ENCODE assay signal across 8 cellular contexts in the genomic region with DNA sequence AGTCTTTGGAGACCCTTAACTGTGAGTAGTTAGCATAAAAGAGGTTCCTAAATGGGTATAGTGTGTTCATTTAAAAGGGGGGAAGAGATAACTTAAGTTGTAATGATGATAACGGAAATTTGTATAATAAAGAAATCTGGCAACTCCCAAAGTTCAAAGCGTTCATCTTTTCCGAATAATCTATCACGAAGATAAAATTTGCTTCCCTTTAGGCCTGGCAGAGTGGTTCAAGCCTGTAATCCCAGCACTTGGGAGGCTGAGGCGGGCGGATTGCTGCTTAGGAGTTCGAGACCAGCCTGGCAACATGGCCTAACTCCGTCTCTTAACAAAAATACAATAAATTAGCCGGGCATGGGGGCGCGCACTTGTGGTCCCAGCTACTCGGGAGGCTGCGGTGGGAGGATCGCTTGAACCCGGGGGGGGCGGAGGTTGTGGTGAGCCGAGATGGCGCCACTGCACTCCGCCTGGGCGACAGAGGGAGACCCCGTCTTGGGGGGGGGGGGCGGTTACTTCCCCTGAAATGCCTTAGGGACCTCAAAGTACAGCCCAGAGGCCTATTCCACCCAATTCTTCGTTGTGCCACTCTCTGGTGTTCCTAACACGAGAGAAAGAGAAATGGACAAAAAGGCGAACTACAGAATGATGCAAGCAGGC. TPM values are rescaled to one million over a fixed set of nuclear protein-coding genes. Genes with fewer than 3 reads are reported as not detected.
A peak's percentile ranks its signal among the peaks of the same experiment; 100 is the strongest.
DNase-seq lines count a peak whose midpoint lies in the region; ATAC-seq and TF ChIP-seq lines count a peak whose summit lies in the region.

No MANE protein-coding gene starts in this region.

- peak overlapping the region; percentile 83 for H3K4me2 ChIP-seq in SU-DHL-6 (ENCODE audit: low read depth, low read length, poor library complexity, severe bottlenecking)

- H3K4me3 ChIP-seq in GM06990 (replicated peaks; ENCODE audit: low read depth, low read length) (peak overlapping the region; percentile 77), SU-DHL-6 (ENCODE audit: insufficient read depth, low read length, poor library complexity, severe bottlenecking) (peak overlapping the region; percentile 79), astrocyte of the cerebellum (ENCODE audit: low read depth, low read length) (peak overlapping the region; percentile 84), kidney epithelial cell (ENCODE audit: low read depth, low read length) (peak overlapping the region; percentile 72)

- H4K20me1 ChIP-seq in SU-DHL-6 (ENCODE audit: low read depth, low read length), result no peaks in the 10 kb centered on the region

- H3K27ac ChIP-seq in SU-DHL-6 (ENCODE audit: low read depth, low read length), result peak overlapping the region; percentile 63

- peaks cover 48% of the 10 kb centered on the region for H3K79me2 ChIP-seq in SU-DHL-6 (ENCODE audit: insufficient read depth, low read length)

- H3K36me3 ChIP-seq in GM06990 (ENCODE audit: control insufficient read depth, insufficient read depth, low read length), result peaks cover 1% of the 10 kb centered on the region; the same call in 1 of the 2 replicates
- peaks cover 19% of the 10 kb centered on the region for H3K36me3 ChIP-seq in SU-DHL-6 (ENCODE audit: low read length)
- no peaks in the 10 kb centered on the region for H3K36me3 ChIP-seq in kidney epithelial cell (ENCODE audit: control insufficient read depth, insufficient read depth, low read length)

- H3K27me3 ChIP-seq in GM06990 (replicated peaks; ENCODE audit: control insufficient read depth, insufficient read depth, low read length), result no peaks in the 10 kb centered on the region
- no peaks in the 10 kb centered on the region for H3K27me3 ChIP-seq in SU-DHL-6 (ENCODE audit: low read length)
- no peaks in the 10 kb centered on the region for H3K27me3 ChIP-seq in kidney epithelial cell (ENCODE audit: control insufficient read depth, insufficient read depth, low read length)

- H3K9me3 ChIP-seq in SU-DHL-6 (ENCODE audit: insufficient read depth, low read length), result no peaks in the 10 kb centered on the region

- peak overlapping the region; percentile 74 for H3K9ac ChIP-seq in SU-DHL-6 (ENCODE audit: low read length)

- DNase-seq in GM06990 (ENCODE audit: extremely low read depth, insufficient read length) (no peak), astrocyte of the cerebellum (ENCODE audit: low read depth) (no peak), kidney epithelial cell (ENCODE audit: low read depth) (no peak), NCI-H1092 treated with DMSO at 0.1 percent for 48 hours (lab: John Stamatoyannopoulos, UW) (no peak), NCI-H1930 (lab: John Stamatoyannopoulos, UW) (no peak)
- peak; percentile 35 for DNase-seq in stimulated activated CD4-positive, alpha-beta T cell treated with anti-CD3 and anti-CD28 coated beads, Interleukin-4, amount 100 ng/mL, for 1 hour

- H2AFZ ChIP-seq in SU-DHL-6 (ENCODE audit: low read depth, low read length, severe bottlenecking), result peak overlapping the region; percentile 98

- no peaks in the 10 kb centered on the region for H3K9me2 ChIP-seq in SU-DHL-6 (replicated peaks; ENCODE audit: insufficient read depth, low read length)

- TF ChIP-seq CTCF in GM06990 (IDR thresholded peaks at IDR 0.05; ENCODE audit: insufficient read depth, low read length, poor library complexity, severe bottlenecking), result peak; percentile 2
- no peak for TF ChIP-seq CTCF in SU-DHL-6 (IDR thresholded peaks at IDR 0.05; ENCODE audit: insufficient read depth, low read length, poor library complexity, severe bottlenecking)
- TF ChIP-seq CTCF in astrocyte of the cerebellum (IDR thresholded peaks at IDR 0.05; ENCODE audit: low read depth, low read length, missing control alignments), result no peak
- TF ChIP-seq CTCF in kidney epithelial cell (IDR thresholded peaks at IDR 0.05; ENCODE audit: insufficient read depth, low read length, poor library complexity, severe bottlenecking), result no peak

- in situ Hi-C loops in astrocyte of the cerebellum (cut with HindIII; ENCODE audit: low sequenced_read_pairs), result no loop called here

- no peak for ATAC-seq in GM19328 (IDR thresholded peaks at IDR 0.05; ENCODE audit: unreplicated experiment)

- H3F3A ChIP-seq in SU-DHL-6 (ENCODE audit: insufficient read depth), result peaks cover 4% of the 10 kb centered on the region; the same call in 1 of the 2 replicates

RNA-seq across cellular contexts. Expression of a gene that starts 0.9 kb away (rescaled TPM):
- 58.6 and 64.1 TPM in 2 replicates for total RNA-seq in kidney epithelial cell

RNA-seq across cellular contexts. Expression of a gene that starts 48.5 kb away (rescaled TPM):
- total RNA-seq in kidney epithelial cell, result 11.8 and 19.6 TPM in 2 replicates
